ENCODE assay signal across 8 cellular contexts in the genomic region with DNA sequence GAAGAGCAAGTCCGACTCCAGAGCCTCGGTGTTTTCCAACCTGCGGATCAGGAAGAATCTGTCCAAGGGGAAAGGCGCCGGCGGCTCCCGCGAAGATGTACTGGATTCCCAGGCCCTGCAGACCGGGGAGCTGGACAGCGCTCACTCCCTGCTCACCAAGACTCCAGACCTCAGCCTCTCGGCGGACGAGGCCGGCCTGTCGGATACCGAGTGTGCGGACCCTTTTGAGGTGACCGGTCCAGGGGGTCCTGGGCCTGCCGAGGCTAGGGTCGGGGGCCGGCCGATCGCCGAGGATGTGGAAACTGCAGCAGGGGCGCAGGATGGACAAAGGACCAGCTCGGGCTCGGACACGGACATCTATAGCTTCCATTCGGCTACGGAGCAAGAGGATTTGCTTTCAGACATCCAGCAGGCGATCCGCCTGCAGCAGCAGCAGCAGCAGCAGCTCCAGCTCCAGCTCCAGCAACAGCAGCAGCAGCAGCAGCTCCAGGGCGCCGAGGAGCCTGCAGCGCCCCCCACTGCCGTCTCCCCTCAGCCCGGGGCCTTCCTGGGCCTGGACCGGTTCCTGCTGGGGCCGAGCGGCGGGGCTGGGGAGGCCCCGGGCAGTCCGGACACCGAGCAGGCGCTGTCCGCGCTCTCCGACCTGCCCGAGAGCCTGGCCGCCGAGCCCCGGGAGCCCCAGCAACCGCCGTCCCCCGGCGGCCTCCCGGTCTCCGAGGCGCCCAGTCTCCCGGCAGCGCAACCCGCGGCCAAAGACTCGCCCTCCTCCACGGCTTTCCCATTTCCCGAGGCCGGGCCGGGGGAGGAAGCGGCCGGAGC. TPM values are rescaled to one million over a fixed set of nuclear protein-coding genes. Genes with fewer than 3 reads are reported as not detected.
DNase-seq lines count a peak whose midpoint lies in the region; ATAC-seq lines count a peak whose summit lies in the region.

No MANE protein-coding gene starts in this region.

- peaks cover 25% of the 10 kb centered on the region for H3K4me1 ChIP-seq in skeletal muscle satellite cell (ENCODE audit: control insufficient read depth, insufficient read depth, low read length)

- no peak overlapping the region for H3K4me3 Mint-ChIP-seq in activated CD4-positive, alpha-beta T cell treated with anti-CD3 and anti-CD28 coated beads for 36 hours

- H3K27me3 Mint-ChIP-seq in activated CD4-positive, alpha-beta T cell treated with anti-CD3 and anti-CD28 coated beads for 36 hours: peaks cover 29% of the 10 kb centered on the region

- CTCF ChIA-PET in activated CD4-positive, alpha-beta T cell treated with anti-CD3 and anti-CD28 coated beads for 36 hours (lab: Charles Lee): interaction anchor here (0.6 kb wide), 1 partner anchor 93 kb away, joined by 3 read pairs; no protein-coding TSS in a partner anchor

- POLR2A ChIA-PET in activated CD4-positive, alpha-beta T cell treated with anti-CD3 and anti-CD28 coated beads for 36 hours (lab: Charles Lee): no interaction called here

- H3K4me3 ChIP-seq in skeletal muscle satellite cell (ENCODE audit: low read length): peak overlapping the region; percentile 89

- peak overlapping the region; percentile 77 for H3K9ac ChIP-seq in skeletal muscle satellite cell (ENCODE audit: low read depth, low read length)

- no peak for ATAC-seq in activated CD4-positive, alpha-beta T cell treated with anti-CD3 and anti-CD28 coated beads for 36 hours
- no peak for ATAC-seq in GM19395 (IDR thresholded peaks at IDR 0.05; ENCODE audit: unreplicated experiment)
- ATAC-seq in HG02798 (IDR thresholded peaks at IDR 0.05; ENCODE audit: poor library complexity, unreplicated experiment): no peak

- no peaks in the 10 kb centered on the region for H3K9me3 ChIP-seq in skeletal muscle satellite cell (replicated peaks; ENCODE audit: low read length)

- H3K36me3 Mint-ChIP-seq in activated CD4-positive, alpha-beta T cell treated with anti-CD3 and anti-CD28 coated beads for 36 hours (ENCODE audit: low read depth): no peaks in the 10 kb centered on the region

- no peak overlapping the region for H3K27ac Mint-ChIP-seq in activated CD4-positive, alpha-beta T cell treated with anti-CD3 and anti-CD28 coated beads for 36 hours

- peak overlapping the region; percentile 98 for H3K4me2 ChIP-seq in skeletal muscle satellite cell (ENCODE audit: low read length)

- peaks cover 7% of the 10 kb centered on the region for H3K4me1 Mint-ChIP-seq in activated CD4-positive, alpha-beta T cell treated with anti-CD3 and anti-CD28 coated beads for 36 hours

- H3K36me3 ChIP-seq in skeletal muscle satellite cell (ENCODE audit: insufficient read depth, low read length): no peaks in the 10 kb centered on the region

- DNase-seq in activated CD4-positive, alpha-beta T cell treated with anti-CD3 and anti-CD28 coated beads for 36 hours: peak; percentile 6
- DNase-seq in activated CD4-positive, alpha-beta T cell treated with anti-CD3 and anti-CD28 coated beads for 4 hours: no peak
- peak; percentile 74 for DNase-seq in amniotic epithelial cell (ENCODE audit: low read depth)
- peak; percentile 70 for DNase-seq in hepatic stellate cell (ENCODE audit: low spot score)
- no peak for DNase-seq in SW480 (ENCODE audit: low spot score)

- intact Hi-C loops in activated CD4-positive, alpha-beta T cell treated with anti-CD3 and anti-CD28 coated beads for 36 hours (cut with DNase I, micrococcal nuclease): no loop called here

- no peaks in the 10 kb centered on the region for H3K9me3 Mint-ChIP-seq in activated CD4-positive, alpha-beta T cell treated with anti-CD3 and anti-CD28 coated beads for 36 hours (ENCODE audit: low read depth)

- peaks cover 3% of the 10 kb centered on the region for H3K27me3 ChIP-seq in skeletal muscle satellite cell (ENCODE audit: control insufficient read depth, insufficient read depth, low read length)

RNA-seq across cellular contexts. Expression of a gene that starts 0.8 kb away (rescaled TPM):
- total RNA-seq in activated CD4-positive, alpha-beta T cell treated with anti-CD3 and anti-CD28 coated beads for 36 hours: not detected
- total RNA-seq in skeletal muscle satellite cell (2012; rRNA removed): 22.7 and 40.3 TPM in 2 replicates

Comparison
In these comparisons a context has a peak if more than half of its experiments do, and no peak if none do; other contexts are left out.
1. DNase-seq: peak in activated CD4-positive, alpha-beta T cell treated with anti-CD3 and anti-CD28 coated beads for 36 hours (single experiment), amniotic epithelial cell (single experiment) and hepatic stellate cell (single experiment); none in activated CD4-positive, alpha-beta T cell treated with anti-CD3 and anti-CD28 coated beads for 4 hours (0 of 2) and SW480 (single experiment).